ENCODE assay signal across 21 cellular contexts in the genomic region with DNA sequence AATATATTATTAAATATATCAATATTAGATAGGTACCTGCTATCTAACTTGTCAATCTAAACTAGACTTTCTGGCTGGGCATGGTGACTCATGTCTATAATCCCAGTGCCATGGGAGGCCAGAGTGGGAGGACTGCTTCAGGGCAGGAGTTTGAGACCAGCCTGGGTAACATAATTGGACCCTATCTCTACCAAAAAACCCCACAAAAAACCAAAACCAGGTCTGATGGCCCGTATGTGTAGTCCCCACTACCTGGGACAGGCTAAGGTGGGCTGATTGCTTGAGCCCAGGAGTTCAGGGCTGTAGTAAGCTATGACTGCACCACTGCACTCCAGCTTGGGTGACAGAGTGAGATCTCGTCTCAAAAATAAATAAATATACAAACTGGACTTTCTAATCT. TPM values are rescaled to one million over a fixed set of nuclear protein-coding genes. Genes with fewer than 3 reads are reported as not detected.
DNase-seq lines count a peak whose midpoint lies in the region; ATAC-seq lines count a peak whose summit lies in the region.
"Had no signal": no experiment of that assay in that cellular context is flagged by ENCODE, and none has a peak within 500 bp of the region (broad histone marks: within the 10 kb centered on the region; RNA-seq: fewer than 3 reads in every experiment).

No MANE protein-coding gene starts in this region.

- no peaks in the 10 kb centered on the region for H3K9me3 Mint-ChIP-seq in activated CD4-positive, alpha-beta T cell treated with anti-CD3 and anti-CD28 coated beads, Interleukin-2, amount 10 ng/mL, durations not matched to agents 7 days and 5 days
- H3K9me3 Mint-ChIP-seq: activated naive CD4-positive, alpha-beta T cell treated with anti-CD3 and anti-CD28 coated beads, Interleukin-2, amount 50 U/mL, for 24 hours; activated T-helper 1 cell treated with anti-CD3 and anti-CD28 coated beads, Interleukin-12 subunit alpha, Interleukin-12 subunit beta, Interleukin-2, Interleukin-4 antibody, amounts not matched to agents 30 ng/mL and 10 ng/mL and 1 ng/mL, durations not matched to agents 14 hours and 24 hours and 36 hours; naive thymus-derived CD4-positive, alpha-beta T cell; stimulated activated effector memory CD8-positive, alpha-beta T cell treated with anti-CD3 and anti-CD28 coated beads, Interleukin-12 subunit alpha, Interleukin-12 subunit beta, amount 100 ng/mL, for 72 hours; T-helper 2 cell treated with Interferon-gamma antibody and Interleukin-4, amounts not matched to agents 5 μg/mL and 100 μg/mL, for 36 hours had no signal

- H3K36me3 Mint-ChIP-seq in activated CD4-positive, alpha-beta T cell treated with anti-CD3 and anti-CD28 coated beads, Interleukin-2, amount 10 ng/mL, durations not matched to agents 7 days and 5 days (ENCODE audit: low read depth): peaks cover 31% of the 10 kb centered on the region

- ATAC-seq in GM18867 (IDR thresholded peaks at IDR 0.05; ENCODE audit: unreplicated experiment): no peak
- ATAC-seq in HG02870 (IDR thresholded peaks at IDR 0.05; ENCODE audit: unreplicated experiment): no peak
- ATAC-seq: naive thymus-derived CD4-positive, alpha-beta T cell; stimulated activated effector memory CD8-positive, alpha-beta T cell treated with anti-CD3 and anti-CD28 coated beads, Interleukin-12 subunit alpha, Interleukin-12 subunit beta, amount 100 ng/mL, for 72 hours had no signal

- H3K4me3 Mint-ChIP-seq in activated CD4-positive, alpha-beta T cell treated with anti-CD3 and anti-CD28 coated beads, Interleukin-2, amount 10 ng/mL, durations not matched to agents 7 days and 5 days: no peak overlapping the region
- H3K4me3 Mint-ChIP-seq: activated naive CD4-positive, alpha-beta T cell treated with anti-CD3 and anti-CD28 coated beads, Interleukin-2, amount 50 U/mL, for 24 hours; activated T-helper 1 cell treated with anti-CD3 and anti-CD28 coated beads, Interleukin-12 subunit alpha, Interleukin-12 subunit beta, Interleukin-2, Interleukin-4 antibody, amounts not matched to agents 30 ng/mL and 10 ng/mL and 1 ng/mL, durations not matched to agents 14 hours and 24 hours and 36 hours; endodermal cell; naive thymus-derived CD4-positive, alpha-beta T cell; stimulated activated effector memory CD8-positive, alpha-beta T cell treated with anti-CD3 and anti-CD28 coated beads, Interleukin-12 subunit alpha, Interleukin-12 subunit beta, amount 100 ng/mL, for 72 hours; T-helper 2 cell treated with Interferon-gamma antibody and Interleukin-4, amounts not matched to agents 5 μg/mL and 100 μg/mL, for 36 hours had no signal

- POLR2A ChIA-PET in activated CD4-positive, alpha-beta T cell treated with anti-CD3 and anti-CD28 coated beads, Interleukin-2, amount 10 ng/mL, durations not matched to agents 7 days and 5 days (lab: Charles Lee): no interaction called here

- peak; percentile 6 for DNase-seq in activated CD4-positive, alpha-beta T cell treated with anti-CD3 and anti-CD28 coated beads, Interleukin-2, amount 10 ng/mL, durations not matched to agents 7 days and 5 days
- no peak for DNase-seq in activated CD4-positive, alpha-beta T cell treated with anti-CD3 and anti-CD28 coated beads for 4 hours
- DNase-seq in M059J (ENCODE audit: low read depth) (peak; percentile 38), astrocyte of the hippocampus (ENCODE audit: low read depth, low spot score) (peak; percentile 12), lung microvascular endothelial cell (ENCODE audit: low read depth in 2 of 2) (peak; percentile 6 to 10), amygdala (lab: John Stamatoyannopoulos, UW) (no peak)
- DNase-seq: BE2C; DMS79 treated with DMSO at 0.1 percent for 48 hours; endodermal cell; kidney; naive thymus-derived CD4-positive, alpha-beta T cell; NCI-H1092; NCI-H2081 treated with DMSO at 0.1 percent for 48 hours; NCI-H510A; uterus had no signal

- H3K27me3 Mint-ChIP-seq in activated CD4-positive, alpha-beta T cell treated with anti-CD3 and anti-CD28 coated beads, Interleukin-2, amount 10 ng/mL, durations not matched to agents 7 days and 5 days: no peaks in the 10 kb centered on the region
- H3K27me3 Mint-ChIP-seq: activated naive CD4-positive, alpha-beta T cell treated with anti-CD3 and anti-CD28 coated beads, Interleukin-2, amount 50 U/mL, for 24 hours; naive thymus-derived CD4-positive, alpha-beta T cell had no signal

- H3K4me1 Mint-ChIP-seq in activated CD4-positive, alpha-beta T cell treated with anti-CD3 and anti-CD28 coated beads, Interleukin-2, amount 10 ng/mL, durations not matched to agents 7 days and 5 days: no peaks in the 10 kb centered on the region
- H3K4me1 Mint-ChIP-seq: endodermal cell had no signal

- H3K27ac Mint-ChIP-seq in activated CD4-positive, alpha-beta T cell treated with anti-CD3 and anti-CD28 coated beads, Interleukin-2, amount 10 ng/mL, durations not matched to agents 7 days and 5 days: no peak overlapping the region
- H3K27ac Mint-ChIP-seq: activated naive CD4-positive, alpha-beta T cell treated with anti-CD3 and anti-CD28 coated beads, Interleukin-2, amount 50 U/mL, for 24 hours; activated T-helper 1 cell treated with anti-CD3 and anti-CD28 coated beads, Interleukin-12 subunit alpha, Interleukin-12 subunit beta, Interleukin-2, Interleukin-4 antibody, amounts not matched to agents 30 ng/mL and 10 ng/mL and 1 ng/mL, durations not matched to agents 14 hours and 24 hours and 36 hours; endodermal cell; naive thymus-derived CD4-positive, alpha-beta T cell; stimulated activated effector memory CD8-positive, alpha-beta T cell treated with anti-CD3 and anti-CD28 coated beads, Interleukin-12 subunit alpha, Interleukin-12 subunit beta, amount 100 ng/mL, for 72 hours; T-helper 2 cell treated with Interferon-gamma antibody and Interleukin-4, amounts not matched to agents 5 μg/mL and 100 μg/mL, for 36 hours had no signal

- CTCF ChIA-PET in activated CD4-positive, alpha-beta T cell treated with anti-CD3 and anti-CD28 coated beads, Interleukin-2, amount 10 ng/mL, durations not matched to agents 7 days and 5 days (lab: Charles Lee): no interaction called here

RNA-seq across cellular contexts. Expression of gene PJA2, which starts 55.0 kb away (rescaled TPM):
- total RNA-seq in activated CD4-positive, alpha-beta T cell treated with anti-CD3 and anti-CD28 coated beads, Interleukin-2, amount 10 ng/mL, durations not matched to agents 7 days and 5 days: 10 to 100 TPM; 51.7 to 58.7 TPM
- 42.0 and 58.9 TPM in 2 replicates for total RNA-seq in M059J (2014; rRNA removed; shearing (Covaris generic))
- total RNA-seq in lung microvascular endothelial cell: 47.3 and 70.6 TPM in 2 replicates

Comparison
In these comparisons a context has a peak if more than half of its experiments do, and no peak if none do; other contexts are left out.
1. DNase-seq: peak in activated CD4-positive, alpha-beta T cell treated with anti-CD3 and anti-CD28 coated beads, Interleukin-2, amount 10 ng/mL, durations not matched to agents 7 days and 5 days (single experiment), M059J (single experiment), astrocyte of the hippocampus (single experiment) and lung microvascular endothelial cell (2 of 2); none in activated CD4-positive, alpha-beta T cell treated with anti-CD3 and anti-CD28 coated beads for 4 hours (0 of 2) and amygdala (0 of 56).